ENCODE assay signal across 13 cellular contexts in the genomic region with DNA sequence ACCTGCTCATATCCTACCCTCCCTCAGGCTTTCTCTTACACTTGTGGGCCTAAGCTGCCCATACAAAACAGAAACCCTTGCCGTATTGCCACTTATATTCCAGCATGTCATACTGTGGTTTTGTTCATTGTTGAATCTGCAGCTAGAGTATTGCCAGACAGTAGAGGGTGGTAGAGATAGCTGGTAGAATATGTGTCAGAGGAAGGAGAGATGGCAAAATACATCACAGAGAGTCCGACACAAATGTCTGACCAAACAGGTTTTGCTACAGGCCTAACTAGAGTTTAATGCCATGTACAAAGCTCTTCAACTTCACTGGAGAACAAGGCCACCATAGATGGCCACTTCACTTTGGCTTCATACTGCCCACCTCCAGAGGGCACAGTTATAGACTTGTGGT.
DNase-seq lines count a peak whose midpoint lies in the region; ATAC-seq and TF ChIP-seq lines count a peak whose summit lies in the region.
"Had no signal": no experiment of that assay in that cellular context is flagged by ENCODE, and none has a peak within 500 bp of the region (broad histone marks: within the 10 kb centered on the region; RNA-seq: fewer than 3 reads in every experiment).

No MANE protein-coding gene starts in this region.

- CTCF ChIA-PET in mammary epithelial cell (lab: Charles Lee; ENCODE audit: low non-redundant PET) (interaction anchor here (0.6 kb wide), 1 partner anchor 885 kb away, joined by 6 read pairs; no protein-coding TSS in a partner anchor), OCI-LY7 (lab: Charles Lee; ENCODE audit: unreplicated experiment) (no interaction called here)

- H3K36me3 ChIP-seq in osteoblast (ENCODE audit: insufficient read depth, low read length), result no peaks in the 10 kb centered on the region
- H3K36me3 ChIP-seq in mammary epithelial cell (ENCODE audit: insufficient read depth, low read length), result no peaks in the 10 kb centered on the region
- no peaks in the 10 kb centered on the region for H3K36me3 ChIP-seq in OCI-LY7 (ENCODE audit: insufficient read depth, low read length)

- in situ Hi-C loops in mammary epithelial cell (cut with MboI; ENCODE audit: low sequenced_read_pairs in 2 of 2), result no loop called here

- DNase-seq in H4 (ENCODE audit: low spot score) (peak; percentile 4), NCI-H2107 (lab: John Stamatoyannopoulos, UW) (peak; percentile 16), cerebellar cortex (ENCODE audit: low spot score) (peak; percentile 0), osteoblast (ENCODE audit: insufficient read length, low spot score, missing footprints) (peak; percentile 14), mammary epithelial cell (no peak), occipital lobe (lab: John Stamatoyannopoulos, UW) (no peak), OCI-LY7 (ENCODE audit: low spot score) (no peak), right cardiac atrium (no peak)
- DNase-seq: activated naive CD4-positive, alpha-beta T cell treated with anti-CD3 and anti-CD28 coated beads, Interleukin-2, amount 50 U/mL, for 16 hours; AML-193; erythroblast; natural killer cell had no signal

- H3K9ac ChIP-seq in mammary epithelial cell (ENCODE audit: insufficient read depth, low read length), result no peak overlapping the region

- ATAC-seq in right cardiac atrium, result no peak
- ATAC-seq: natural killer cell; stimulated activated effector memory CD8-positive, alpha-beta T cell treated with anti-CD3 and anti-CD28 coated beads, Interleukin-12 subunit alpha, Interleukin-12 subunit beta, amount 100 ng/mL, for 72 hours had no signal

- H4K20me1 ChIP-seq in osteoblast (ENCODE audit: insufficient read depth, low read length), result no peaks in the 10 kb centered on the region
- no peaks in the 10 kb centered on the region for H4K20me1 ChIP-seq in mammary epithelial cell (ENCODE audit: insufficient read depth, low read length)
- H4K20me1 ChIP-seq in OCI-LY7 (ENCODE audit: insufficient read depth, low read length), result no peaks in the 10 kb centered on the region

- H3K4me3 ChIP-seq in osteoblast (ENCODE audit: insufficient read depth, low read length) (no peak overlapping the region), mammary epithelial cell (replicated peaks in 1 of 3; ENCODE audit: insufficient read depth in 1 of 3, low read depth in 2 of 3, low read length in 3 of 3) (no peak overlapping the region), OCI-LY7 (ENCODE audit: low read depth, low read length, poor library complexity, severe bottlenecking) (no peak overlapping the region), right cardiac atrium (ENCODE audit: low read length) (no peak overlapping the region)

- no peaks in the 10 kb centered on the region for H3K9me2 ChIP-seq in OCI-LY7 (ENCODE audit: insufficient read depth, low read length)

- POLR2A ChIA-PET in OCI-LY7 (lab: Charles Lee), result interaction anchor here (0.7 kb wide), 1 partner anchor 10 kb away, joined by 3 read pairs; no protein-coding TSS in a partner anchor

- TF ChIP-seq CTCF in osteoblast (IDR thresholded peaks at IDR 0.05; ENCODE audit: extremely low read depth, low read depth, low read length) (no peak), mammary epithelial cell (conservative IDR thresholded peaks at IDR 0.05 in 1 of 2, IDR thresholded peaks at IDR 0.05 in 1 of 2; ENCODE audit: extremely low read depth in 1 of 2, insufficient read depth in 1 of 2, low read depth in 1 of 2, low read length in 2 of 2) (no peak), OCI-LY7 (conservative IDR thresholded peaks at IDR 0.05; ENCODE audit: low read length) (no peak)

- no peaks in the 10 kb centered on the region for H3K9me3 ChIP-seq in osteoblast (ENCODE audit: low read depth, low read length)
- H3K9me3 ChIP-seq in mammary epithelial cell (replicated peaks; ENCODE audit: insufficient read depth, low read length), result no peaks in the 10 kb centered on the region
- H3K9me3 ChIP-seq in OCI-LY7 (ENCODE audit: low read length), result no peaks in the 10 kb centered on the region
- no peaks in the 10 kb centered on the region for H3K9me3 ChIP-seq in right cardiac atrium (ENCODE audit: control insufficient read depth, low read length)

- H3K4me1 ChIP-seq in osteoblast (ENCODE audit: insufficient read depth, low read length) (no peaks in the 10 kb centered on the region), mammary epithelial cell (ENCODE audit: insufficient read depth, low read length) (no peaks in the 10 kb centered on the region), OCI-LY7 (ENCODE audit: insufficient read depth, low read length, poor library complexity, severe bottlenecking) (no peaks in the 10 kb centered on the region), right cardiac atrium (ENCODE audit: control insufficient read depth, insufficient read depth, low read length) (no peaks in the 10 kb centered on the region)

- H3K27me3 ChIP-seq in osteoblast (ENCODE audit: insufficient read depth, low read length) (peaks cover 2% of the 10 kb centered on the region), mammary epithelial cell (ENCODE audit: insufficient read depth, low read length) (no peaks in the 10 kb centered on the region), right cardiac atrium (ENCODE audit: control insufficient read depth, insufficient read depth) (no peaks in the 10 kb centered on the region)

- intact Hi-C loops in mammary epithelial cell (cut with micrococcal nuclease), result no loop called here
- intact Hi-C loops in OCI-LY7 (cut with micrococcal nuclease; ENCODE audit: unreplicated experiment), result no loop called here
- intact Hi-C loops in right cardiac atrium (cut with DNase I), result no loop called here

- H3K4me2 ChIP-seq in osteoblast (ENCODE audit: insufficient read depth, low read length) (no peak overlapping the region), mammary epithelial cell (ENCODE audit: insufficient read depth, low read depth, low read length) (no peak overlapping the region), OCI-LY7 (ENCODE audit: low read length) (no peak overlapping the region)

- no peaks in the 10 kb centered on the region for H3K79me2 ChIP-seq in osteoblast (ENCODE audit: insufficient read depth, low read length)
- no peaks in the 10 kb centered on the region for H3K79me2 ChIP-seq in mammary epithelial cell (ENCODE audit: insufficient read depth, low read length)
- no peaks in the 10 kb centered on the region for H3K79me2 ChIP-seq in OCI-LY7 (ENCODE audit: insufficient read depth, low read depth, low read length)

- BruUV-seq in mammary epithelial cell (replicated peaks; lab: Mats Ljungman, UMichigan) (no TSS peak), OCI-LY7 (replicated peaks; lab: Mats Ljungman, UMichigan) (no TSS peak)

- WGBS in mammary epithelial cell (ENCODE audit: low coverage, missing lambda C conversion rate), result 73% methylated on average over 2 of the region's 2 CpGs
- WGBS in right cardiac atrium, result 79% methylated on average over 2 of the region's 2 CpGs

- H3K27ac ChIP-seq in osteoblast (ENCODE audit: low read depth, low read length), result no peak overlapping the region
- H3K27ac ChIP-seq in mammary epithelial cell (ENCODE audit: insufficient read depth, low read depth, low read length), result no peak overlapping the region
- H3K27ac ChIP-seq in OCI-LY7 (ENCODE audit: low read depth, low read length, poor library complexity, severe bottlenecking), result no peak overlapping the region
- H3K27ac ChIP-seq in right cardiac atrium (ENCODE audit: low read length), result no peak overlapping the region

- H2AFZ ChIP-seq in osteoblast (ENCODE audit: low read length), result no peak overlapping the region
- no peak overlapping the region for H2AFZ ChIP-seq in mammary epithelial cell (ENCODE audit: low read depth, low read length)
- no peak overlapping the region for H2AFZ ChIP-seq in OCI-LY7 (ENCODE audit: low read length)

- dilution Hi-C loops in mammary epithelial cell (cut with HindIII; ENCODE audit: low sequenced_read_pairs), result no loop called here

Comparison
In these comparisons a context has a peak if more than half of its experiments do, and no peak if none do; other contexts are left out.
1. DNase-seq: peak in H4 (single experiment), NCI-H2107 (single experiment), cerebellar cortex (single experiment) and osteoblast (single experiment); none in mammary epithelial cell (single experiment), occipital lobe (single experiment), OCI-LY7 (single experiment) and right cardiac atrium (0 of 3).